ENCODE assay signal across 1 cellular context in the genomic region with DNA sequence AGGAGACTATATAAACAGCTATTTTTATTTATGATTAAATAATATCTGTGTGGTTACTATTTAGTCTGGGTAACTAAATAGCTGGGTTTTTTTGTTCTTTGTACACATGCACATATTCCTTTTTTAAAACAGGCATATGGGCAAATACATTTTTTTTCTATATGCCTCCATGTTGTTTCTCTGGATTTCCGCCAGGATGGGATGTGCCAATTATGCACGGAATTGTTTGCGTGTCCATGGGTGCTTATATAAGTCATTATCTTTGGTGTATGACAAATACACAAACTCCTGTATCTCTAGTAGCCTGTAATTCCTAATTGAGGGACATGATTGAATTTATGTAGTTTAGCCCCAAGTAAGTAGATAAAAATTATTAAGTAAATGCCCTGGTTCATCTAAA.
TF ChIP-seq lines count a peak whose summit lies in the region.

No MANE protein-coding gene starts in this region.

TF ChIP-seq in H1, 55 proteins besides CTCF, POLR2A, EP300 and RAD21:
- TF ChIP-seq CBX8 (IDR thresholded peaks at IDR 0.05; ENCODE audit: borderline replicate concordance, low read depth, low read length) (no peak), CEBPB (IDR thresholded peaks at IDR 0.05; ENCODE audit: low read depth, low read length) (no peak), YY1 (IDR thresholded peaks at IDR 0.05; ENCODE audit: low read depth, low read length) (no peak), JUND (IDR thresholded peaks at IDR 0.05; ENCODE audit: low read length) (no peak)
